ENCODE assay signal across 12 cellular contexts in the genomic region with DNA sequence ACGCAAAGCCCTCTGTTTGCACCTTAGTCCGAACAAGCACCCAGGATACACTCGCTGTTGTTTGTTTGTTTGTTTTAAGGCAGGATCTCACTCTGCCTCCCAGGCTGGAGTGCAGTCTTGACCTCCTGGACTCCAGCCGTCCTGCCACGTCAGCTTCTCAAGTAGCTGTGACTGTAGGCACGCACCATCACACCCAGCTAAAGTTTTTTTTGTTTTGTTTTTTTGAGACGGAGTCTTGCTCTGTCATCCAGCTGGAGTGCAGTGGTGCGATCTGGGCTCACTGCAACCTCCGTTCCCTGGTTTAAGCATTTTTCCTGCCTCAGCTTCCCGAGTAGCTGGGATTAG.
DNase-seq lines count a peak whose midpoint lies in the region; ATAC-seq and TF ChIP-seq lines count a peak whose summit lies in the region.
"Had no signal": no experiment of that assay in that cellular context is flagged by ENCODE, and none has a peak within 500 bp of the region (broad histone marks: within the 10 kb centered on the region; RNA-seq: fewer than 3 reads in every experiment).

No MANE protein-coding gene starts in this region.

- H3K4me3 ChIP-seq in heart right ventricle, result no peak overlapping the region
- no peak overlapping the region for H3K4me3 ChIP-seq in gastrocnemius medialis
- H3K4me3 ChIP-seq: dorsolateral prefrontal cortex, K562 had no signal

- no peaks in the 10 kb centered on the region for H3K9me3 Mint-ChIP-seq in activated CD8-positive, alpha-beta T cell treated with anti-CD3 and anti-CD28 coated beads for 36 hours

- H3K4me1 ChIP-seq in heart right ventricle (peaks cover 17 to 78% (median 50%) of the 10 kb centered on the region in 9 donors), gastrocnemius medialis (peaks cover 80 to 88% of the 10 kb centered on the region in 2 donors)

- H3K36me3 ChIP-seq in heart right ventricle, result peaks cover 0 to 34% (median 0%) of the 10 kb centered on the region in 9 donors
- no peaks in the 10 kb centered on the region for H3K36me3 ChIP-seq in gastrocnemius medialis

- H3K27ac ChIP-seq in heart right ventricle (peak overlapping the region in 9 of 10 donors; percentile 61 to 89 (median 80)), gastrocnemius medialis (peak overlapping the region; percentile 86 to 91 (median 89))

- H3K27ac Mint-ChIP-seq in activated CD8-positive, alpha-beta T cell treated with anti-CD3 and anti-CD28 coated beads for 36 hours, result no peak overlapping the region

- WGBS in heart right ventricle, 2 donors, result 73 to 86% methylated on average over 10 of the region's 10 CpGs

- no peak for TF ChIP-seq CTCF in heart right ventricle (IDR thresholded peaks at IDR 0.05)
- TF ChIP-seq CTCF in gastrocnemius medialis (IDR thresholded peaks at IDR 0.05 in 4 of 5, conservative IDR thresholded peaks at IDR 0.05 in 1 of 5), result no peak
- TF ChIP-seq CTCF in activated CD8-positive, alpha-beta T cell treated with anti-CD3 and anti-CD28 coated beads for 36 hours (IDR thresholded peaks at IDR 0.05), result no peak

- H3K27me3 ChIP-seq in heart right ventricle (no peaks in the 10 kb centered on the region), gastrocnemius medialis (no peaks in the 10 kb centered on the region)
- H3K27me3 ChIP-seq: dorsolateral prefrontal cortex had no signal

- H3K27me3 Mint-ChIP-seq in activated CD8-positive, alpha-beta T cell treated with anti-CD3 and anti-CD28 coated beads for 36 hours, result no peaks in the 10 kb centered on the region

- no peak overlapping the region for H3K4me3 Mint-ChIP-seq in activated CD8-positive, alpha-beta T cell treated with anti-CD3 and anti-CD28 coated beads for 36 hours

- POLR2A ChIA-PET in activated CD8-positive, alpha-beta T cell treated with anti-CD3 and anti-CD28 coated beads for 36 hours (lab: Charles Lee), result no interaction called here

- CTCF ChIA-PET in activated CD8-positive, alpha-beta T cell treated with anti-CD3 and anti-CD28 coated beads for 36 hours (lab: Charles Lee), result interaction anchor here (0.8 kb wide), 1 partner anchor 9 kb away, joined by 3 read pairs; no protein-coding TSS in a partner anchor

- intact Hi-C loops in heart right ventricle (cut with DNase I), result loop anchor here in 3 of 10 donors (5.0 kb wide), 3 partner anchors 39 to 74 kb away; no protein-coding TSS in a partner anchor
- intact Hi-C loops in gastrocnemius medialis (cut with DNase I; ENCODE audit: low total_unique reads), result no loop called here
- intact Hi-C loops in activated CD8-positive, alpha-beta T cell treated with anti-CD3 and anti-CD28 coated beads for 36 hours (cut with micrococcal nuclease), result no loop called here

- no peak for ATAC-seq in heart right ventricle
- ATAC-seq in gastrocnemius medialis, result peak; percentile 16 to 54
- no peak for ATAC-seq in activated CD8-positive, alpha-beta T cell treated with anti-CD3 and anti-CD28 coated beads for 36 hours

- in situ Hi-C loops in gastrocnemius medialis (cut with MboI; ENCODE audit: low sequenced_read_pairs in 4 of 4), result loop anchor here in 1 of 4 donors (10.0 kb wide), 1 partner anchor 71 kb away; no protein-coding TSS in a partner anchor

- no peaks in the 10 kb centered on the region for H3K36me3 Mint-ChIP-seq in activated CD8-positive, alpha-beta T cell treated with anti-CD3 and anti-CD28 coated beads for 36 hours (ENCODE audit: low read depth)

- H3K9me3 ChIP-seq in heart right ventricle, result no peaks in the 10 kb centered on the region
- no peaks in the 10 kb centered on the region for H3K9me3 ChIP-seq in gastrocnemius medialis

- peak; percentile 93 for DNase-seq in EL
- peak; percentile 54 for DNase-seq in amniotic stem cell (lab: John Stamatoyannopoulos, UW)
- DNase-seq in heart right ventricle, result peak in 1 of 2 donors; percentile 36
- DNase-seq in gastrocnemius medialis, result peak; percentile 76
- DNase-seq in activated T-cell treated with anti-CD3 and anti-CD28 coated beads, Interleukin-2, amount 50 U/mL, for 48 hours, result no peak
- DNase-seq in DMS79 (lab: John Stamatoyannopoulos, UW), result no peak
- DNase-seq in activated CD8-positive, alpha-beta T cell treated with anti-CD3 and anti-CD28 coated beads for 36 hours, result no peak
- no peak for DNase-seq in GDM1 (lab: John Stamatoyannopoulos, UW)
- DNase-seq: left colon, NCI-H526 had no signal

- peak in 1 of 2 donors; percentile 33 for TF ChIP-seq POLR2A in gastrocnemius medialis (IDR thresholded peaks at IDR 0.05)

- no peaks in the 10 kb centered on the region for H3K4me1 Mint-ChIP-seq in activated CD8-positive, alpha-beta T cell treated with anti-CD3 and anti-CD28 coated beads for 36 hours (ENCODE audit: low read depth)

Comparison
In these comparisons a context has a peak if more than half of its experiments do, and no peak if none do; other contexts are left out.
1. DNase-seq: peak in EL (single experiment), amniotic stem cell (single experiment) and gastrocnemius medialis (2 of 2); none in activated T-cell treated with anti-CD3 and anti-CD28 coated beads, Interleukin-2, amount 50 U/mL, for 48 hours (0 of 2), DMS79 (single experiment), activated CD8-positive, alpha-beta T cell treated with anti-CD3 and anti-CD28 coated beads for 36 hours (single experiment) and GDM1 (single experiment).
2. ATAC-seq: peak in gastrocnemius medialis (2 of 2); none in heart right ventricle (0 of 8) and activated CD8-positive, alpha-beta T cell treated with anti-CD3 and anti-CD28 coated beads for 36 hours (single experiment).